ENCODE assay signal across 19 cellular contexts in genomic region chr2:54770211-54770610, GRCh38. TPM values are rescaled to one million over a fixed set of nuclear protein-coding genes. Genes with fewer than 3 reads are reported as not detected.
DNase-seq lines count a peak whose midpoint lies in the region; ATAC-seq and TF ChIP-seq lines count a peak whose summit lies in the region.
"Had no signal": no experiment of that assay in that cellular context is flagged by ENCODE, and none has a peak within 500 bp of the region (broad histone marks: within the 10 kb centered on the region; RNA-seq: fewer than 3 reads in every experiment).

No MANE protein-coding gene starts in this region.

- peaks cover 2 to 7% of the 10 kb centered on the region in 2 donors for H3K9me3 Mint-ChIP-seq in stimulated activated naive B cell treated with anti-CD40 and anti-IgM and Interleukin-4, amounts not matched to agents 10 μg/mL and 1 μg/mL and 100 μg/mL, for 72 hours

- H3K4me2 ChIP-seq in HCT116 (ENCODE audit: low read length): peak overlapping the region; percentile 63

- no peak for ATAC-seq in HCT116
- ATAC-seq in stimulated activated naive B cell treated with anti-CD40 and anti-IgM and Interleukin-4, amounts not matched to agents 10 μg/mL and 1 μg/mL and 100 μg/mL, for 72 hours (replicated peaks): peak; percentile 72 to 73
- ATAC-seq: Right ventricle myocardium inferior had no signal

- H3K27ac ChIP-seq in HCT116 (ENCODE audit: low read depth, low read length) (no peak overlapping the region), liver (ENCODE audit: low read depth in 1 of 2, low read length in 2 of 2) (no peak overlapping the region)

- H3K4me1 Mint-ChIP-seq in stimulated activated naive B cell treated with anti-CD40 and anti-IgM and Interleukin-4, amounts not matched to agents 10 μg/mL and 1 μg/mL and 100 μg/mL, for 72 hours: peaks cover 18 to 29% of the 10 kb centered on the region in 2 donors

- 78% methylated on average over 2 of the region's 2 CpGs for WGBS in liver

- H3K4me3 ChIP-seq in HCT116 (replicated peaks in 1 of 2; ENCODE audit: low read depth in 1 of 2, low read length in 2 of 2): no peak overlapping the region
- H3K4me3 ChIP-seq in liver (ENCODE audit: low read depth in 1 of 3, low read length in 3 of 3): no peak overlapping the region
- H3K4me3 ChIP-seq: SJSA1 had no signal

- H3K27me3 ChIP-seq in HCT116 (ENCODE audit: insufficient read depth, low read length): no peaks in the 10 kb centered on the region
- no peaks in the 10 kb centered on the region for H3K27me3 ChIP-seq in liver (ENCODE audit: control insufficient read depth in 4 of 4, insufficient read depth in 4 of 4, low read length in 3 of 4)
- H3K27me3 ChIP-seq: SJSA1 had no signal

- no peak for TF ChIP-seq POLR2A in HCT116 (IDR thresholded peaks at IDR 0.05; ENCODE audit: borderline replicate concordance, extremely low read depth, insufficient read depth, insufficient read length)

- no peak overlapping the region for H3K4me3 Mint-ChIP-seq in stimulated activated naive B cell treated with anti-CD40 and anti-IgM and Interleukin-4, amounts not matched to agents 10 μg/mL and 1 μg/mL and 100 μg/mL, for 72 hours
- H3K4me3 Mint-ChIP-seq: CD4-positive, alpha-beta T cell had no signal

- H3K9ac ChIP-seq in HCT116 (ENCODE audit: low read length) (no peak overlapping the region), liver (ENCODE audit: low read depth in 1 of 2, low read length in 2 of 2) (no peak overlapping the region)

- DNase-seq in HCT116 (ENCODE audit: low read depth, low spot score) (no peak), SKM-1 (lab: John Stamatoyannopoulos, UW; ENCODE audit: unreplicated experiment) (peak; percentile 63), ACHN (no peak), OCI-M1 (lab: John Stamatoyannopoulos, UW) (no peak), AG20443 (ENCODE audit: low spot score) (no peak)
- DNase-seq in stimulated activated naive B cell treated with anti-CD40 and anti-IgM and Interleukin-4, amounts not matched to agents 10 μg/mL and 1 μg/mL and 100 μg/mL, for 72 hours: no peak
- DNase-seq: CD4-positive, alpha-beta T cell; COR-L47; DND-41; H7; KG1; NCI-H1417; NCI-H1694 treated with DMSO at 0.1 percent for 48 hours; NCI-H2081 treated with DMSO at 0.1 percent for 48 hours; NCI-H2171 treated with DMSO at 0.1 percent for 48 hours; NCI-H524 treated with DMSO at 0.1 percent for 48 hours had no signal

- H3K36me3 ChIP-seq in HCT116 (ENCODE audit: control insufficient read depth in 1 of 2, insufficient read depth in 2 of 2, low read length in 2 of 2): no peaks in the 10 kb centered on the region
- H3K36me3 ChIP-seq in liver (ENCODE audit: control insufficient read depth in 4 of 4, insufficient read depth in 3 of 4, low read depth in 1 of 4, low read length in 3 of 4): no peaks in the 10 kb centered on the region
- H3K36me3 ChIP-seq: SJSA1 had no signal

- no peak overlapping the region for H2AFZ ChIP-seq in HCT116 (ENCODE audit: low read depth, low read length, poor library complexity, severe bottlenecking)

- CTCF ChIA-PET in HCT116 (lab: Charles Lee): no interaction called here

- TF ChIP-seq CTCF in HCT116 (IDR thresholded peaks at IDR 0.05 in 2 of 3, conservative IDR thresholded peaks at IDR 0.05 in 1 of 3; ENCODE audit: borderline replicate concordance in 1 of 3, insufficient read depth in 1 of 3, low read depth in 2 of 3, low read length in 2 of 3) (no peak), liver (IDR thresholded peaks at IDR 0.05; ENCODE audit: low read depth, low read length, missing input control) (no peak)

- H3K79me2 ChIP-seq in HCT116 (ENCODE audit: insufficient read depth, low read length): no peaks in the 10 kb centered on the region

- TF ChIP-seq RAD21 in HCT116 (IDR thresholded peaks at IDR 0.05; ENCODE audit: low read depth) (no peak), liver (IDR thresholded peaks at IDR 0.05) (no peak)

- intact Hi-C loops in HCT116 (cut with micrococcal nuclease): loop anchor here (5.0 kb wide), 1 partner anchor 43 kb away; no protein-coding TSS in a partner anchor

- H3K36me3 Mint-ChIP-seq in stimulated activated naive B cell treated with anti-CD40 and anti-IgM and Interleukin-4, amounts not matched to agents 10 μg/mL and 1 μg/mL and 100 μg/mL, for 72 hours: no peaks in the 10 kb centered on the region

- no peaks in the 10 kb centered on the region for H3K9me2 ChIP-seq in HCT116 (ENCODE audit: insufficient read depth)

- H3K27me3 Mint-ChIP-seq in stimulated activated naive B cell treated with anti-CD40 and anti-IgM and Interleukin-4, amounts not matched to agents 10 μg/mL and 1 μg/mL and 100 μg/mL, for 72 hours: no peaks in the 10 kb centered on the region
- H3K27me3 Mint-ChIP-seq: CD4-positive, alpha-beta T cell had no signal

- peak overlapping the region; percentile 33 for H3K27ac Mint-ChIP-seq in stimulated activated naive B cell treated with anti-CD40 and anti-IgM and Interleukin-4, amounts not matched to agents 10 μg/mL and 1 μg/mL and 100 μg/mL, for 72 hours
- H3K27ac Mint-ChIP-seq: CD4-positive, alpha-beta T cell had no signal

- peaks cover 0 to 52% of the 10 kb centered on the region in 2 experiments; a peak in 2 of 4 replicates for H3K4me1 ChIP-seq in HCT116 (ENCODE audit: control insufficient read depth in 1 of 2, insufficient read depth in 2 of 2, low read length in 2 of 2)
- no peaks in the 10 kb centered on the region for H3K4me1 ChIP-seq in liver (ENCODE audit: control insufficient read depth in 4 of 4, insufficient read depth in 4 of 4, low read length in 3 of 4)

- no TSS peak for BruUV-seq in HCT116 (replicated peaks; lab: Mats Ljungman, UMichigan)

- in situ Hi-C loops in ACHN (cut with HindIII; ENCODE audit: low pct_ligation_motif_present, low pct_unique_long_range_greater_than_20kb, low sequenced_read_pairs): no loop called here

- peaks cover 0 to 11% of the 10 kb centered on the region in 2 experiments; a peak in 2 of 4 replicates for H3K9me3 ChIP-seq in HCT116 (ENCODE audit: control insufficient read depth in 1 of 2, insufficient read depth in 1 of 2, low read depth in 1 of 2, low read length in 2 of 2)
- peaks cover 0 to 2% (median 0%) of the 10 kb centered on the region in 4 donors for H3K9me3 ChIP-seq in liver (ENCODE audit: control insufficient read depth in 4 of 4, low read length in 3 of 4)
- H3K9me3 ChIP-seq: SJSA1 had no signal

- no peaks in the 10 kb centered on the region for H4K20me1 ChIP-seq in HCT116 (ENCODE audit: insufficient read depth)

- POLR2A ChIA-PET in HCT116 (lab: Charles Lee): interaction anchor here (1.5 kb wide), 1 partner anchor 280 kb away, joined by 4 read pairs; the partner anchor contains the start of gene RTN4

- RAD21 ChIA-PET in HCT116 (lab: Charles Lee; ENCODE audit: low non-redundant PET in 1 of 2, low total read pairs in 2 of 2, uncharacterized antibody in 2 of 2, unreplicated experiment in 2 of 2): no interaction called here

TF ChIP-seq in HCT116, 20 proteins besides CTCF, POLR2A, EP300 and RAD21 (continues in another document):
- no peak for TF ChIP-seq EZH2 (IDR thresholded peaks at IDR 0.05)
- TF ChIP-seq, protein P1, sequence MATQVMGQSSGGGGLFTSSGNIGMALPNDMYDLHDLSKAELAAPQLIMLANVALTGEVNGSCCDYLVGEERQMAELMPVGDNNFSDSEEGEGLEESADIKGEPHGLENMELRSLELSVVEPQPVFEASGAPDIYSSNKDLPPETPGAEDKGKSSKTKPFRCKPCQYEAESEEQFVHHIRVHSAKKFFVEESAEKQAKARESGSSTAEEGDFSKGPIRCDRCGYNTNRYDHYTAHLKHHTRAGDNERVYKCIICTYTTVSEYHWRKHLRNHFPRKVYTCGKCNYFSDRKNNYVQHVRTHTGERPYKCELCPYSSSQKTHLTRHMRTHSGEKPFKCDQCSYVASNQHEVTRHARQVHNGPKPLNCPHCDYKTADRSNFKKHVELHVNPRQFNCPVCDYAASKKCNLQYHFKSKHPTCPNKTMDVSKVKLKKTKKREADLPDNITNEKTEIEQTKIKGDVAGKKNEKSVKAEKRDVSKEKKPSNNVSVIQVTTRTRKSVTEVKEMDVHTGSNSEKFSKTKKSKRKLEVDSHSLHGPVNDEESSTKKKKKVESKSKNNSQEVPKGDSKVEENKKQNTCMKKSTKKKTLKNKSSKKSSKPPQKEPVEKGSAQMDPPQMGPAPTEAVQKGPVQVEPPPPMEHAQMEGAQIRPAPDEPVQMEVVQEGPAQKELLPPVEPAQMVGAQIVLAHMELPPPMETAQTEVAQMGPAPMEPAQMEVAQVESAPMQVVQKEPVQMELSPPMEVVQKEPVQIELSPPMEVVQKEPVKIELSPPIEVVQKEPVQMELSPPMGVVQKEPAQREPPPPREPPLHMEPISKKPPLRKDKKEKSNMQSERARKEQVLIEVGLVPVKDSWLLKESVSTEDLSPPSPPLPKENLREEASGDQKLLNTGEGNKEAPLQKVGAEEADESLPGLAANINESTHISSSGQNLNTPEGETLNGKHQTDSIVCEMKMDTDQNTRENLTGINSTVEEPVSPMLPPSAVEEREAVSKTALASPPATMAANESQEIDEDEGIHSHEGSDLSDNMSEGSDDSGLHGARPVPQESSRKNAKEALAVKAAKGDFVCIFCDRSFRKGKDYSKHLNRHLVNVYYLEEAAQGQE (IDR thresholded peaks at IDR 0.05; ENCODE audit: low read depth): no peak

TF ChIP-seq in liver, 16 proteins besides CTCF, POLR2A, EP300 and RAD21:
- no peak for TF ChIP-seq YY1 (IDR thresholded peaks at IDR 0.05)
- TF ChIP-seq RXRA (IDR thresholded peaks at IDR 0.05): peak; percentile 17 to 35
TF ChIP-seq in liver: peak in this region for 1.

RNA-seq across cellular contexts. Expression of gene EML6, which starts 46.7 kb away (rescaled TPM):
- total RNA-seq in HCT116 (2021; ENCODE audit: unreplicated experiment) (6.6 TPM), liver (1 to 10 TPM; 1.7 to 3.0 TPM)
- polyA plus RNA-seq in HCT116 (2012): 8.4 and 9.2 TPM in 2 replicates
- polyA plus RNA-seq in liver: 1 to 10 TPM in 1 of 2 donors, under 1 TPM in 1; 0.33 to 1.2 TPM
